In genomic region chr4:182724414-182724813, GRCh38 we compare ENCODE assay signal across 25 cellular contexts.
DNase-seq lines count a peak whose midpoint lies in the region; ATAC-seq, FAIRE-seq and TF ChIP-seq lines count a peak whose summit lies in the region.
"Had no signal": no experiment of that assay in that cellular context is flagged by ENCODE, and none has a peak within 500 bp of the region (broad histone marks: within the 10 kb centered on the region; RNA-seq: fewer than 3 reads in every experiment).

No MANE protein-coding gene starts in this region.

- no peaks in the 10 kb centered on the region for H3K9me3 ChIP-seq in mucosa of descending colon
- H3K9me3 ChIP-seq: BLaER1 treated with 17β-estradiol and CSF1 and Interleukin-3, amounts not matched to agents 10 nM and 100 nM; body of pancreas; neutrophil had no signal

- peak; percentile 61 for DNase-seq in EL
- peak; percentile 59 for DNase-seq in HTR-8/SVneo (ENCODE audit: insufficient read length, low spot score)
- peak in 1 of 3 donors; percentile 3 for DNase-seq in mucosa of descending colon
- no peak for DNase-seq in activated naive CD4-positive, alpha-beta T cell treated with anti-CD3 and anti-CD28 coated beads, Interleukin-2, amount 50 U/mL, for 16 hours
- no peak for DNase-seq in 8988T
- DNase-seq: activated CD4-positive, alpha-beta T cell treated with anti-CD3 and anti-CD28 coated beads for 48 hours; activated CD8-positive, alpha-beta memory T cell treated with anti-CD3 and anti-CD28 coated beads, Interleukin-2, amount 10 ng/mL, durations not matched to agents 7 days and 5 days; activated naive CD8-positive, alpha-beta T cell treated with anti-CD3 and anti-CD28 coated beads, Interleukin-2, amount 10 ng/mL, durations not matched to agents 7 days and 5 days; body of pancreas; endodermal cell; GDM1; GOT3; NCI-H1105; NCI-H526; SHP77; stimulated activated CD4-positive, alpha-beta T cell treated with anti-CD3 and anti-CD28 coated beads, Interleukin-12 subunit alpha, Interleukin-12 subunit beta, amount 100 ng/mL, for 4 hours; T-helper 1 cell had no signal

- FAIRE-seq in HTR-8/SVneo (lab: Jason Lieb, UNC): peak; percentile 68
- FAIRE-seq: colon, D721Med, GM12878 had no signal

- H3K4me1 ChIP-seq in mucosa of descending colon (ENCODE audit: low read depth): peaks cover 10% of the 10 kb centered on the region
- H3K4me1 ChIP-seq: BLaER1 treated with 17β-estradiol and CSF1 and Interleukin-3, amounts not matched to agents 10 nM and 100 nM; body of pancreas had no signal

- ATAC-seq in SK-N-SH treated with all-trans-retinoic acid at 6 μM for 48 hours (no peak), mucosa of descending colon (peak; percentile 83), HG03432 (IDR thresholded peaks at IDR 0.05; ENCODE audit: unreplicated experiment) (no peak)
- ATAC-seq: activated CD8-positive, alpha-beta memory T cell treated with anti-CD3 and anti-CD28 coated beads, Interleukin-2, amount 10 ng/mL, durations not matched to agents 7 days and 5 days; body of pancreas; GM12878 had no signal

- no peak overlapping the region for H3K4me3 ChIP-seq in mucosa of descending colon
- H3K4me3 ChIP-seq: BLaER1 treated with 17β-estradiol and CSF1 and Interleukin-3, amounts not matched to agents 10 nM and 100 nM; body of pancreas; GM12878; lung had no signal

- intact Hi-C loops in mucosa of descending colon (cut with DNase I, micrococcal nuclease): no loop called here

- no peaks in the 10 kb centered on the region for H3K36me3 ChIP-seq in mucosa of descending colon (ENCODE audit: low read depth)
- H3K36me3 ChIP-seq: neutrophil had no signal

- no peak for TF ChIP-seq CTCF in mucosa of descending colon (IDR thresholded peaks at IDR 0.05)

TF ChIP-seq in SK-N-SH treated with all-trans-retinoic acid at 6 μM for 48 hours, 23 proteins besides CTCF, POLR2A, EP300 and RAD21:
- TF ChIP-seq TCF4 (CRISPR knock-in tag; IDR thresholded peaks at IDR 0.05; ENCODE audit: borderline replicate concordance): peak; percentile 45; the same call in 1 of the 2 replicates
- TF ChIP-seq OSR1 (CRISPR knock-in tag; IDR thresholded peaks at IDR 0.05): no peak
- no peak for TF ChIP-seq ZNF8 (CRISPR knock-in tag; IDR thresholded peaks at IDR 0.05)
- TF ChIP-seq TSHZ2 (CRISPR knock-in tag; IDR thresholded peaks at IDR 0.05): 0 out of 2 replicates have a peak, but pooled peaks have one; percentile 75
- no peak for TF ChIP-seq SNAI2 (CRISPR knock-in tag; IDR thresholded peaks at IDR 0.05)

Comparison
In these comparisons a context has a peak if more than half of its experiments do, and no peak if none do; other contexts are left out.
1. DNase-seq: peak in EL (single experiment) and HTR-8/SVneo (single experiment); none in activated naive CD4-positive, alpha-beta T cell treated with anti-CD3 and anti-CD28 coated beads, Interleukin-2, amount 50 U/mL, for 16 hours (single experiment) and 8988T (single experiment).